In genomic region chr1:82225407-82226197, GRCh38 we compare ENCODE assay signal across 8 cellular contexts.
DNase-seq lines count a peak whose midpoint lies in the region; ATAC-seq and TF ChIP-seq lines count a peak whose summit lies in the region.

No MANE protein-coding gene starts in this region.

- H3K36me3 ChIP-seq in HAP-1 (replicated peaks) = no peaks in the 10 kb centered on the region

- H3K4me3 ChIP-seq in fibroblast of mammary gland (ENCODE audit: control insufficient read depth, low read depth, low read length) (no peak overlapping the region), HAP-1 (no peak overlapping the region)

- no peak for TF ChIP-seq CTCF in fibroblast of mammary gland (conservative IDR thresholded peaks at IDR 0.05; ENCODE audit: control insufficient read depth, insufficient read depth, low read depth, low read length)
- no peak for TF ChIP-seq CTCF in GM13976 (IDR thresholded peaks at IDR 0.05; ENCODE audit: borderline replicate concordance, control extremely low read depth, extremely low read depth, insufficient read depth, missing control alignments)

- ATAC-seq in GM21786 (IDR thresholded peaks at IDR 0.05; ENCODE audit: unreplicated experiment) = peak; percentile 86
- no peak for ATAC-seq in HG02870 (IDR thresholded peaks at IDR 0.05; ENCODE audit: unreplicated experiment)

- DNase-seq in AG08396 (ENCODE audit: low spot score) (peak; percentile 8), NCI-H2107 treated with DMSO at 0.1 percent for 48 hours (lab: John Stamatoyannopoulos, UW; ENCODE audit: unreplicated experiment) (peak; percentile 87), fibroblast of mammary gland (ENCODE audit: low read depth) (peak; percentile 75), mesenteric fat pad (ENCODE audit: low spot score) (no peak), HAP-1 (ENCODE audit: low spot score in 2 of 2) (no peak), GM13976 (ENCODE audit: low spot score) (no peak)

- in situ Hi-C loops in HAP-1 (cut with MboI; ENCODE audit: low sequenced_read_pairs) (no loop called here), GM13976 (cut with MboI; ENCODE audit: low sequenced_read_pairs, unreplicated experiment) (no loop called here)

- H3K27me3 ChIP-seq in HAP-1 (ENCODE audit: low read depth) = no peaks in the 10 kb centered on the region

- H3K4me1 ChIP-seq in HAP-1 = peaks cover 25% of the 10 kb centered on the region

- no peaks in the 10 kb centered on the region for H3K9me3 ChIP-seq in HAP-1

Comparison
In these comparisons a context has a peak if more than half of its experiments do, and no peak if none do; other contexts are left out.
1. DNase-seq: peak in AG08396 (single experiment), NCI-H2107 treated with DMSO at 0.1 percent for 48 hours (single experiment) and fibroblast of mammary gland (single experiment); none in mesenteric fat pad (single experiment), HAP-1 (0 of 2) and GM13976 (single experiment).